Comparison of ENCODE assay signal across 22 cellular contexts in genomic region chr2:62284980-62285379, GRCh38.
"Had no signal": no experiment of that assay in that cellular context is flagged by ENCODE, and none has a peak within 500 bp of the region (broad histone marks: within the 10 kb centered on the region; RNA-seq: fewer than 3 reads in every experiment).

No MANE protein-coding gene starts in this region.

- H3K27me3 ChIP-seq: cardiac muscle cell, gastrocnemius medialis, upper lobe of right lung had no signal

- H3K27ac Mint-ChIP-seq: activated B cell treated with CpG ODN at 0.5 μM for 24 hours; activated CD8-positive, alpha-beta T cell treated with anti-CD3 and anti-CD28 coated beads for 36 hours; activated naive CD8-positive, alpha-beta T cell treated with anti-CD3 and anti-CD28 coated beads for 36 hours; activated T-helper 17 cell treated with anti-CD3 and anti-CD28 coated beads, Interleukin-2, amount 50 U/mL, for 72 hours had no signal

- H3K27me3 Mint-ChIP-seq: activated CD8-positive, alpha-beta T cell treated with anti-CD3 and anti-CD28 coated beads for 36 hours; activated naive CD8-positive, alpha-beta T cell treated with anti-CD3 and anti-CD28 coated beads for 36 hours; activated T-helper 17 cell treated with anti-CD3 and anti-CD28 coated beads, Interleukin-2, amount 50 U/mL, for 72 hours had no signal

- H3K9me3 Mint-ChIP-seq: activated T-helper 17 cell treated with anti-CD3 and anti-CD28 coated beads, Interleukin-2, amount 50 U/mL, for 72 hours had no signal

- FAIRE-seq: TTC549 had no signal

- H3K4me3 ChIP-seq: cardiac muscle cell, gastrocnemius medialis, upper lobe of right lung had no signal

- H3K36me3 ChIP-seq: cardiac muscle cell, gastrocnemius medialis, upper lobe of right lung had no signal

- ATAC-seq: activated CD8-positive, alpha-beta T cell treated with anti-CD3 and anti-CD28 coated beads for 36 hours; activated T-helper 17 cell treated with anti-CD3 and anti-CD28 coated beads, Interleukin-2, amount 50 U/mL, for 72 hours; gastrocnemius medialis; left ventricle myocardium superior; upper lobe of right lung had no signal

- H3K4me3 Mint-ChIP-seq: activated B cell treated with CpG ODN at 0.5 μM for 24 hours; activated CD8-positive, alpha-beta T cell treated with anti-CD3 and anti-CD28 coated beads for 36 hours; activated naive CD8-positive, alpha-beta T cell treated with anti-CD3 and anti-CD28 coated beads for 36 hours; activated T-helper 17 cell treated with anti-CD3 and anti-CD28 coated beads, Interleukin-2, amount 50 U/mL, for 72 hours had no signal

- H3K4me1 ChIP-seq: gastrocnemius medialis had no signal

- H3K27ac ChIP-seq: cardiac muscle cell, gastrocnemius medialis, upper lobe of right lung had no signal

- DNase-seq: activated B cell treated with CpG ODN at 0.5 μM for 24 hours; activated CD4-positive, alpha-beta T cell treated with anti-CD3 and anti-CD28 coated beads for 4 hours; activated CD8-positive, alpha-beta T cell treated with anti-CD3 and anti-CD28 coated beads for 36 hours; activated naive CD4-positive, alpha-beta T cell; activated naive CD8-positive, alpha-beta T cell treated with anti-CD3 and anti-CD28 coated beads for 36 hours; activated T-cell treated with anti-CD3 and anti-CD28 coated beads, Interleukin-2, amount 50 U/mL, for 1 hour; amniotic stem cell; gastrocnemius medialis; head of caudate nucleus; left ventricle myocardium superior; occipital lobe; posterior cingulate gyrus; retina; stimulated activated CD4-positive, alpha-beta T cell treated with anti-CD3 and anti-CD28 coated beads, Interleukin-12 subunit alpha, Interleukin-12 subunit beta, amount 100 ng/mL, for 4 hours; stimulated activated CD4-positive, alpha-beta T cell treated with anti-CD3 and anti-CD28 coated beads, Interleukin-1b, Interleukin-23, amount 100 ng/mL, for 48 hours; stimulated activated CD8-positive, alpha-beta memory T cell treated with anti-CD3 and anti-CD28 coated beads, Interleukin-4, amount 100 ng/mL, for 48 hours; stimulated activated naive CD4-positive, alpha-beta T cell; T-helper 2 cell; upper lobe of right lung had no signal
